In genomic region chr17:2138768-2139167, GRCh38 we compare ENCODE assay signal across 8 cellular contexts.
DNase-seq lines count a peak whose midpoint lies in the region; ATAC-seq and TF ChIP-seq lines count a peak whose summit lies in the region.

No MANE protein-coding gene starts in this region.

- peak overlapping the region; percentile 91 for H2AK5ac ChIP-seq in H9 (ENCODE audit: insufficient read length, low read length)

- in situ Hi-C loops in Caki2 (cut with HindIII; ENCODE audit: low pct_unique_long_range_greater_than_20kb, low sequenced_read_pairs), result no loop called here
- in situ Hi-C loops in GM13977 (cut with MboI; ENCODE audit: low pct_unique_long_range_greater_than_20kb, low sequenced_read_pairs, unreplicated experiment), result no loop called here

- WGBS in H9 (ENCODE audit: extremely low coverage, insufficient read length, low lambda C conversion rate), result no CpG with 5 or more reads among the region's 2 CpGs

- H3K23me2 ChIP-seq in H9 (ENCODE audit: insufficient read length, low read depth, low read length, poor library complexity, severe bottlenecking), result no peaks in the 10 kb centered on the region

- H2BK120ac ChIP-seq in H9 (ENCODE audit: low read depth, low read length, poor library complexity, severe bottlenecking), result no peak overlapping the region

- TF ChIP-seq CTCF in H9 (conservative IDR thresholded peaks at IDR 0.05), result no peak
- no peak for TF ChIP-seq CTCF in GM13977 (IDR thresholded peaks at IDR 0.05; ENCODE audit: extremely low read depth, insufficient read depth, missing control alignments)

- H3K27me3 ChIP-seq in H9 (ENCODE audit: insufficient read depth, low read length), result no peaks in the 10 kb centered on the region

- no peak overlapping the region for H4K5ac ChIP-seq in H9 (ENCODE audit: insufficient read length, low read depth, low read length)

- H3K27ac ChIP-seq in H9 (ENCODE audit: insufficient read length, low read depth, low read length), result no peak overlapping the region

- DNase-seq in Caki2 (ENCODE audit: low read depth), result peak; percentile 47
- DNase-seq in H9, result no peak
- peak; percentile 15 for DNase-seq in SHP77 treated with DMSO at 0.1 percent for 48 hours (lab: John Stamatoyannopoulos, UW)
- DNase-seq in left kidney (ENCODE audit: low read depth, low spot score), result peak; percentile 78
- DNase-seq in GM13977 (ENCODE audit: low spot score), result no peak
- DNase-seq in DMS114 treated with DMSO at 0.1 percent for 48 hours (lab: John Stamatoyannopoulos, UW; ENCODE audit: unreplicated experiment), result no peak

- H3K4ac ChIP-seq in H9 (ENCODE audit: low read depth, low read length), result no peak overlapping the region

- peaks cover 28 to 34% of the 10 kb centered on the region in 2 experiments for H3K4me1 Mint-ChIP-seq in H9

- H2BK5ac ChIP-seq in H9 (ENCODE audit: insufficient read length, low read length), result no peak overlapping the region

- H3K36me3 Mint-ChIP-seq in H9 (ENCODE audit: insufficient read depth in 1 of 3, low read depth in 3 of 3), result no peaks in the 10 kb centered on the region

- H2BK20ac ChIP-seq in H9 (ENCODE audit: low read depth, low read length, poor library complexity, severe bottlenecking), result no peak overlapping the region

- H3K27me3 Mint-ChIP-seq in H9 (ENCODE audit: low read depth), result no peaks in the 10 kb centered on the region

- no peaks in the 10 kb centered on the region for H3K79me1 ChIP-seq in H9 (ENCODE audit: insufficient read depth, low read depth, low read length, poor library complexity, severe bottlenecking)

- H3K56ac ChIP-seq in H9 (ENCODE audit: insufficient read length, low read depth, low read length), result no peak overlapping the region

- H3K27ac Mint-ChIP-seq in H9, result peak overlapping the region in 2 of 3 experiments; percentile 27 to 89; a peak in 4 of 7 replicates

- no peak overlapping the region for H3K23ac ChIP-seq in H9 (ENCODE audit: insufficient read length, low read depth, low read length)

- H3K9me3 ChIP-seq in H9 (ENCODE audit: control insufficient read depth, low read depth, low read length), result no peaks in the 10 kb centered on the region

- H3T11ph ChIP-seq in H9 (ENCODE audit: low read length), result no peak overlapping the region

- ATAC-seq in GM21717 (IDR thresholded peaks at IDR 0.05; ENCODE audit: unreplicated experiment) (no peak), GM21786 (IDR thresholded peaks at IDR 0.05; ENCODE audit: unreplicated experiment) (no peak)

- no peaks in the 10 kb centered on the region for H3K9me3 Mint-ChIP-seq in H9

- no peak overlapping the region for H2BK15ac ChIP-seq in H9 (ENCODE audit: low read depth, low read length)

- H4K91ac ChIP-seq in H9 (ENCODE audit: insufficient read length, low read depth, low read length), result no peak overlapping the region

- H3K18ac ChIP-seq in H9 (ENCODE audit: insufficient read length, low read depth, low read length), result no peak overlapping the region

- H3K79me2 ChIP-seq in H9 (ENCODE audit: insufficient read depth, low read length), result no peaks in the 10 kb centered on the region

- no peaks in the 10 kb centered on the region for H4K20me1 ChIP-seq in H9 (ENCODE audit: control insufficient read depth, insufficient read depth, insufficient read length)

- H2BK12ac ChIP-seq in H9 (ENCODE audit: insufficient read length, low read depth, low read length), result no peak overlapping the region

- H3K4me1 ChIP-seq in H9 (ENCODE audit: insufficient read depth, low read length), result peaks cover 7% of the 10 kb centered on the region; the same call in 1 of the 2 replicates

- no peak overlapping the region for H2AFZ ChIP-seq in H9 (ENCODE audit: low read length)

- no peak overlapping the region for H3K9ac ChIP-seq in H9 (ENCODE audit: extremely low read depth, insufficient read length, low read length)

- no peak overlapping the region for H3K4me2 ChIP-seq in H9 (ENCODE audit: insufficient read depth, insufficient read length, low read length)

- H3K14ac ChIP-seq in H9 (ENCODE audit: insufficient read depth, low read length), result no peak overlapping the region

- no peak overlapping the region for H3K4me3 Mint-ChIP-seq in H9

- no peak overlapping the region for H4K8ac ChIP-seq in H9 (replicated peaks; ENCODE audit: insufficient read length, low read depth, low read length)

Comparison
In these comparisons a context has a peak if more than half of its experiments do, and no peak if none do; other contexts are left out.
1. DNase-seq: peak in Caki2 (single experiment), SHP77 treated with DMSO at 0.1 percent for 48 hours (single experiment) and left kidney (single experiment); none in H9 (single experiment), GM13977 (single experiment) and DMS114 treated with DMSO at 0.1 percent for 48 hours (single experiment).